In the genomic region with DNA sequence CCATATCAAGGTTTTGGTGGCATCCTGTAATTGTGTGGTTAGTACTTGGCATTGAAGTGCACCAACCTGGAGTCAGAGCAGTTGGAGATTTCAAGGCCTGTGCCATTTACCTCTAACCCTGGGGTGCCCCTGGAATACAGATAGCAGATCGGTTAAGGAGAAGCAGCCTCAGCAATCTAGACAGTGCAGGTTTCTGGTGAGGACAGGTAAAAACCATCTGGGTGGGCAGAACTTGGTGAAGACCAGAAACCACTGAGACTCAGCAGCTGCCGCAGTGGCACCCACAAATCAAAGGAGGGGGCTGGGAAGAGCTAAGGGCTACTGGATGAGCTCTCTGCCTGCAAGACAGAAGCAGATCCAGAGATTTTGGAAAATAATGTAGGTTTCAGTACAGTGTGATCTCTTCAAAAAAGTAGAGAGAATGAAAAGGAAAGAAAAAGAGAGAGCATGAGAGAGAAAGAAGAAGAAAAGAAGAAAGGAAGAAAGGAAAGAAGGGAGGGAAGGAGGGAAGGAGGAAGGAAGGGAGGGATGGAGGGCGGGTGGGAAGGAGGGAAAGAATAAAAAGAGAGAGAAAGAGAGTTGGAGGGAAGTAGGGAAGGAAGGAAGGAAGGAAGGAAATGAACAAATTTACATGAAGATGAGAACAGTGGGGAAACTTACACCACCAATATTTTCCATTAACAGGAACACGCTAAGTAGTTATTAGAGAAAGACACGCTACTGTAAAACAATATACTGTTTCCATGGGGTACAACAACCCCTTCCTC, we compare ENCODE assay signal across 1 cellular context. TPM values are rescaled to one million over a fixed set of nuclear protein-coding genes. Genes with fewer than 3 reads are reported as not detected.
"Had no signal": no experiment of that assay in that cellular context is flagged by ENCODE, and none has a peak within 500 bp of the region (broad histone marks: within the 10 kb centered on the region; RNA-seq: fewer than 3 reads in every experiment).

No MANE protein-coding gene starts in this region.

RNA-seq across cellular contexts. Expression of a gene that starts 59.9 kb away (rescaled TPM):
- polyA plus RNA-seq: right cardiac atrium had no signal
